1 cellular context compared by ENCODE assay signal in the genomic region with DNA sequence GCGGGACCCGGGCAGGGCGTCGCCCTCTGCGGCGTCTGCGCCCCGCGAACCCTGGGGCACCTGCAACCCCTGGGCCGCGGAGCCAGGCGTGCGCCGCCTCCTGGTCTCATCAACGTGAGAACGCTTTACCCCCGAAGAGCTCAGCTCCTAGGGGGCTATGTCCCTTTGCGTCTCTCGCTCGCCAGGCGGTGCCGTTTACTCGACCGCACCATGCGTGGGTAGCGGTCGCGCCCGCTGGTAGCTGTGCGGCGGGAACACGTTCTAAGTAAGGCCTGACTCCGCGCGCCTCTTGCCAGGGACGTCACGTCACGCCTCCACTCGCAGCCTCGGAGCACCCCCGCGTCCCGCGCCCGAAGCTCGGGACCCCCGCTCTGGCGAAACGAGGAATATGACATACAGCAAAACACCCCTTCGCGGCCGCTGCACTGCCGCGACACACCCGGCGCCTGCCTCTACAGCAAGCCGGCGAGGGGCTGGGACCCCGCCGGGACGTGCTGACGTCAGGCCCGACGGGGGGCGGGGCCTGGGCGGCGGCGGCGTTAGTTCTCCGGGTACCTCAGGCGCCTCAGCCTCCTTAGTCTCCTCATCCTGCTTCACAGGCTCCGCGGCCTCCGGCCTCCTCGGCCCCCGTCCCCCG.
TF ChIP-seq lines count a peak whose summit lies in the region.

A gene with protein sequence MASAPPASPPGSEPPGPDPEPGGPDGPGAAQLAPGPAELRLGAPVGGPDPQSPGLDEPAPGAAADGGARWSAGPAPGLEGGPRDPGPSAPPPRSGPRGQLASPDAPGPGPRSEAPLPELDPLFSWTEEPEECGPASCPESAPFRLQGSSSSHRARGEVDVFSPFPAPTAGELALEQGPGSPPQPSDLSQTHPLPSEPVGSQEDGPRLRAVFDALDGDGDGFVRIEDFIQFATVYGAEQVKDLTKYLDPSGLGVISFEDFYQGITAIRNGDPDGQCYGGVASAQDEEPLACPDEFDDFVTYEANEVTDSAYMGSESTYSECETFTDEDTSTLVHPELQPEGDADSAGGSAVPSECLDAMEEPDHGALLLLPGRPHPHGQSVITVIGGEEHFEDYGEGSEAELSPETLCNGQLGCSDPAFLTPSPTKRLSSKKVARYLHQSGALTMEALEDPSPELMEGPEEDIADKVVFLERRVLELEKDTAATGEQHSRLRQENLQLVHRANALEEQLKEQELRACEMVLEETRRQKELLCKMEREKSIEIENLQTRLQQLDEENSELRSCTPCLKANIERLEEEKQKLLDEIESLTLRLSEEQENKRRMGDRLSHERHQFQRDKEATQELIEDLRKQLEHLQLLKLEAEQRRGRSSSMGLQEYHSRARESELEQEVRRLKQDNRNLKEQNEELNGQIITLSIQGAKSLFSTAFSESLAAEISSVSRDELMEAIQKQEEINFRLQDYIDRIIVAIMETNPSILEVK (plus strand): TSS at position 568 of the 637 bp plus-strand sequence. CDS start 358 bp downstream, outside the sequence.

TF ChIP-seq in HepG2, 621 proteins besides CTCF, POLR2A, EP300 and RAD21 (continued from another document and continues in another):
- TF ChIP-seq, protein P1, sequence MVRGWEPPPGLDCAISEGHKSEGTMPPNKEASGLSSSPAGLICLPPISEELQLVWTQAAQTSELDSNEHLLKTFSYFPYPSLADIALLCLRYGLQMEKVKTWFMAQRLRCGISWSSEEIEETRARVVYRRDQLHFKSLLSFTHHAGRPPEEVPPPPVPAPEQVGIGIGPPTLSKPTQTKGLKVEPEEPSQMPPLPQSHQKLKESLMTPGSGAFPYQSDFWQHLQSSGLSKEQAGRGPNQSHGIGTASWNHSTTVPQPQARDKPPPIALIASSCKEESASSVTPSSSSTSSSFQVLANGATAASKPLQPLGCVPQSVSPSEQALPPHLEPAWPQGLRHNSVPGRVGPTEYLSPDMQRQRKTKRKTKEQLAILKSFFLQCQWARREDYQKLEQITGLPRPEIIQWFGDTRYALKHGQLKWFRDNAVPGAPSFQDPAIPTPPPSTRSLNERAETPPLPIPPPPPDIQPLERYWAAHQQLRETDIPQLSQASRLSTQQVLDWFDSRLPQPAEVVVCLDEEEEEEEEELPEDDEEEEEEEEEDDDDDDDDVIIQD (CRISPR knock-in tag; IDR thresholded peaks at IDR 0.05; ENCODE audit: low read depth) = no peak
- TF ChIP-seq CENPX (CRISPR knock-in tag; IDR thresholded peaks at IDR 0.05) = no peak
- TF ChIP-seq, protein P2, sequence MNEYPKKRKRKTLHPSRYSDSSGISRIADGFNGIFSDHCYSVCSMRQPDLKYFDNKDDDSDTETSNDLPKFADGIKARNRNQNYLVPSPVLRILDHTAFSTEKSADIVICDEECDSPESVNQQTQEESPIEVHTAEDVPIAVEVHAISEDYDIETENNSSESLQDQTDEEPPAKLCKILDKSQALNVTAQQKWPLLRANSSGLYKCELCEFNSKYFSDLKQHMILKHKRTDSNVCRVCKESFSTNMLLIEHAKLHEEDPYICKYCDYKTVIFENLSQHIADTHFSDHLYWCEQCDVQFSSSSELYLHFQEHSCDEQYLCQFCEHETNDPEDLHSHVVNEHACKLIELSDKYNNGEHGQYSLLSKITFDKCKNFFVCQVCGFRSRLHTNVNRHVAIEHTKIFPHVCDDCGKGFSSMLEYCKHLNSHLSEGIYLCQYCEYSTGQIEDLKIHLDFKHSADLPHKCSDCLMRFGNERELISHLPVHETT (CRISPR knock-in tag; conservative IDR thresholded peaks at IDR 0.05) = peak; percentile 34; the same call in 1 of the 2 replicates
- TF ChIP-seq YEATS4 (CRISPR knock-in tag; IDR thresholded peaks at IDR 0.05; ENCODE audit: borderline replicate concordance) = peak; percentile 77
- no peak for TF ChIP-seq NR3C1 (CRISPR knock-in tag; IDR thresholded peaks at IDR 0.05)
- no peak for TF ChIP-seq ZNF326 (CRISPR knock-in tag; IDR thresholded peaks at IDR 0.05; ENCODE audit: borderline replicate concordance)
- no peak for TF ChIP-seq FOSL1 (CRISPR knock-in tag; IDR thresholded peaks at IDR 0.05; ENCODE audit: borderline replicate concordance)
- TF ChIP-seq, protein P3, sequence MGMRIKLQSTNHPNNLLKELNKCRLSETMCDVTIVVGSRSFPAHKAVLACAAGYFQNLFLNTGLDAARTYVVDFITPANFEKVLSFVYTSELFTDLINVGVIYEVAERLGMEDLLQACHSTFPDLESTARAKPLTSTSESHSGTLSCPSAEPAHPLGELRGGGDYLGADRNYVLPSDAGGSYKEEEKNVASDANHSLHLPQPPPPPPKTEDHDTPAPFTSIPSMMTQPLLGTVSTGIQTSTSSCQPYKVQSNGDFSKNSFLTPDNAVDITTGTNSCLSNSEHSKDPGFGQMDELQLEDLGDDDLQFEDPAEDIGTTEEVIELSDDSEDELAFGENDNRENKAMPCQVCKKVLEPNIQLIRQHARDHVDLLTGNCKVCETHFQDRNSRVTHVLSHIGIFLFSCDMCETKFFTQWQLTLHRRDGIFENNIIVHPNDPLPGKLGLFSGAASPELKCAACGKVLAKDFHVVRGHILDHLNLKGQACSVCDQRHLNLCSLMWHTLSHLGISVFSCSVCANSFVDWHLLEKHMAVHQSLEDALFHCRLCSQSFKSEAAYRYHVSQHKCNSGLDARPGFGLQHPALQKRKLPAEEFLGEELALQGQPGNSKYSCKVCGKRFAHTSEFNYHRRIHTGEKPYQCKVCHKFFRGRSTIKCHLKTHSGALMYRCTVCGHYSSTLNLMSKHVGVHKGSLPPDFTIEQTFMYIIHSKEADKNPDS (CRISPR knock-in tag; IDR thresholded peaks at IDR 0.05) = peak; percentile 87; the same call in 1 of the 2 replicates
- TF ChIP-seq, protein P4, sequence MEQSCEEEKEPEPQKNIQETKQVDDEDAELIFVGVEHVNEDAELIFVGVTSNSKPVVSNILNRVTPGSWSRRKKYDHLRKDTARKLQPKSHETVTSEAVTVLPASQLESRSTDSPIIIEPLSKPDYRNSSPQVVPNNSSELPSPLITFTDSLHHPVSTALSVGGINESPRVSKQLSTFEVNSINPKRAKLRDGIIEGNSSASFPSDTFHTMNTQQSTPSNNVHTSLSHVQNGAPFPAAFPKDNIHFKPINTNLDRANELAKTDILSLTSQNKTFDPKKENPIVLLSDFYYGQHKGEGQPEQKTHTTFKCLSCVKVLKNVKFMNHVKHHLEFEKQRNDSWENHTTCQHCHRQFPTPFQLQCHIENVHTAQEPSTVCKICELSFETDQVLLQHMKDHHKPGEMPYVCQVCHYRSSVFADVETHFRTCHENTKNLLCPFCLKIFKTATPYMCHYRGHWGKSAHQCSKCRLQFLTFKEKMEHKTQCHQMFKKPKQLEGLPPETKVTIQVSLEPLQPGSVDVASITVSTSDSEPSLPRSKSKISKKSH (CRISPR knock-in tag; IDR thresholded peaks at IDR 0.05; ENCODE audit: borderline replicate concordance) = no peak; the same call in 1 of the 2 replicates
- TF ChIP-seq, protein P5, sequence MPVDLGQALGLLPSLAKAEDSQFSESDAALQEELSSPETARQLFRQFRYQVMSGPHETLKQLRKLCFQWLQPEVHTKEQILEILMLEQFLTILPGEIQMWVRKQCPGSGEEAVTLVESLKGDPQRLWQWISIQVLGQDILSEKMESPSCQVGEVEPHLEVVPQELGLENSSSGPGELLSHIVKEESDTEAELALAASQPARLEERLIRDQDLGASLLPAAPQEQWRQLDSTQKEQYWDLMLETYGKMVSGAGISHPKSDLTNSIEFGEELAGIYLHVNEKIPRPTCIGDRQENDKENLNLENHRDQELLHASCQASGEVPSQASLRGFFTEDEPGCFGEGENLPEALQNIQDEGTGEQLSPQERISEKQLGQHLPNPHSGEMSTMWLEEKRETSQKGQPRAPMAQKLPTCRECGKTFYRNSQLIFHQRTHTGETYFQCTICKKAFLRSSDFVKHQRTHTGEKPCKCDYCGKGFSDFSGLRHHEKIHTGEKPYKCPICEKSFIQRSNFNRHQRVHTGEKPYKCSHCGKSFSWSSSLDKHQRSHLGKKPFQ (CRISPR knock-in tag; IDR thresholded peaks at IDR 0.05; ENCODE audit: insufficient replicate concordance) = peak; percentile 53
- TF ChIP-seq, protein P6, sequence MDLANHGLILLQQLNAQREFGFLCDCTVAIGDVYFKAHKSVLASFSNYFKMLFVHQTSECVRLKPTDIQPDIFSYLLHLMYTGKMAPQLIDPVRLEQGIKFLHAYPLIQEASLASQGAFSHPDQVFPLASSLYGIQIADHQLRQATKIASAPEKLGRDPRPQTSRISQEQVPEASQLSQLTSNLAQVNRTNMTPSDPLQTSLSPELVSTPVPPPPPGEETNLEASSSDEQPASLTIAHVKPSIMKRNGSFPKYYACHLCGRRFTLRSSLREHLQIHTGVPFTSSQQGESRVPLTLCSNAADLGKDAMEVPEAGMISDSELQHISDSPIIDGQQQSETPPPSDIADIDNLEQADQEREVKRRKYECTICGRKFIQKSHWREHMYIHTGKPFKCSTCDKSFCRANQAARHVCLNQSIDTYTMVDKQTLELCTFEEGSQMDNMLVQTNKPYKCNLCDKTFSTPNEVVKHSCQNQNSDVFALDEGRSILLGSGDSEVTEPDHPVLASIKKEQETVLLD (CRISPR knock-in tag; IDR thresholded peaks at IDR 0.05; ENCODE audit: low read depth) = no peak; the same call in 1 of the 2 replicates
- TF ChIP-seq, protein P7, sequence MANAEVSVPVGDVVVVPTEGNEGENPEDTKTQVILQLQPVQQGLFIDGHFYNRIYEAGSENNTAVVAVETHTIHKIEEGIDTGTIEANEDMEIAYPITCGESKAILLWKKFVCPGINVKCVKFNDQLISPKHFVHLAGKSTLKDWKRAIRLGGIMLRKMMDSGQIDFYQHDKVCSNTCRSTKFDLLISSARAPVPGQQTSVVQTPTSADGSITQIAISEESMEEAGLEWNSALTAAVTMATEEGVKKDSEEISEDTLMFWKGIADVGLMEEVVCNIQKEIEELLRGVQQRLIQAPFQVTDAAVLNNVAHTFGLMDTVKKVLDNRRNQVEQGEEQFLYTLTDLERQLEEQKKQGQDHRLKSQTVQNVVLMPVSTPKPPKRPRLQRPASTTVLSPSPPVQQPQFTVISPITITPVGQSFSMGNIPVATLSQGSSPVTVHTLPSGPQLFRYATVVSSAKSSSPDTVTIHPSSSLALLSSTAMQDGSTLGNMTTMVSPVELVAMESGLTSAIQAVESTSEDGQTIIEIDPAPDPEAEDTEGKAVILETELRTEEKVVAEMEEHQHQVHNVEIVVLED (CRISPR knock-in tag; IDR thresholded peaks at IDR 0.05; ENCODE audit: borderline replicate concordance) = peak; percentile 94
- 0 out of 2 replicates have a peak, but pooled peaks have one; percentile 76 for TF ChIP-seq ZNF615 (CRISPR knock-in tag; IDR thresholded peaks at IDR 0.05; ENCODE audit: borderline replicate concordance)
- peak; percentile 93 for TF ChIP-seq KDM5B (CRISPR knock-in tag; IDR thresholded peaks at IDR 0.05; ENCODE audit: borderline replicate concordance)
- TF ChIP-seq ZNF749 (CRISPR knock-in tag; IDR thresholded peaks at IDR 0.05; ENCODE audit: borderline replicate concordance) = no peak; the same call in 1 of the 2 replicates
- TF ChIP-seq, protein P8, sequence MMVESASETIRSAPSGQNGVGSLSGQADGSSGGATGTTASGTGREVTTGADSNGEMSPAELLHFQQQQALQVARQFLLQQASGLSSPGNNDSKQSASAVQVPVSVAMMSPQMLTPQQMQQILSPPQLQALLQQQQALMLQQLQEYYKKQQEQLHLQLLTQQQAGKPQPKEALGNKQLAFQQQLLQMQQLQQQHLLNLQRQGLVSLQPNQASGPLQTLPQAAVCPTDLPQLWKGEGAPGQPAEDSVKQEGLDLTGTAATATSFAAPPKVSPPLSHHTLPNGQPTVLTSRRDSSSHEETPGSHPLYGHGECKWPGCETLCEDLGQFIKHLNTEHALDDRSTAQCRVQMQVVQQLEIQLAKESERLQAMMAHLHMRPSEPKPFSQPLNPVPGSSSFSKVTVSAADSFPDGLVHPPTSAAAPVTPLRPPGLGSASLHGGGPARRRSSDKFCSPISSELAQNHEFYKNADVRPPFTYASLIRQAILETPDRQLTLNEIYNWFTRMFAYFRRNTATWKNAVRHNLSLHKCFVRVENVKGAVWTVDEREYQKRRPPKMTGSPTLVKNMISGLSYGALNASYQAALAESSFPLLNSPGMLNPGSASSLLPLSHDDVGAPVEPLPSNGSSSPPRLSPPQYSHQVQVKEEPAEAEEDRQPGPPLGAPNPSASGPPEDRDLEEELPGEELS (CRISPR knock-in tag; IDR thresholded peaks at IDR 0.05) = peak; percentile 44; the same call in 1 of the 2 replicates
- peak; percentile 53; the same call in 1 of the 2 replicates for TF ChIP-seq ZFP82 (CRISPR knock-in tag; IDR thresholded peaks at IDR 0.05; ENCODE audit: borderline replicate concordance)
- no peak for TF ChIP-seq ZNF251 (CRISPR knock-in tag; IDR thresholded peaks at IDR 0.05)
- TF ChIP-seq ZNF337 (CRISPR knock-in tag; IDR thresholded peaks at IDR 0.05; ENCODE audit: borderline replicate concordance, low read depth) = peak; percentile 29; the same call in 1 of the 2 replicates
- TF ChIP-seq ZNF260 (CRISPR knock-in tag; IDR thresholded peaks at IDR 0.05; ENCODE audit: borderline replicate concordance, low read depth) = no peak
- TF ChIP-seq, protein P9, sequence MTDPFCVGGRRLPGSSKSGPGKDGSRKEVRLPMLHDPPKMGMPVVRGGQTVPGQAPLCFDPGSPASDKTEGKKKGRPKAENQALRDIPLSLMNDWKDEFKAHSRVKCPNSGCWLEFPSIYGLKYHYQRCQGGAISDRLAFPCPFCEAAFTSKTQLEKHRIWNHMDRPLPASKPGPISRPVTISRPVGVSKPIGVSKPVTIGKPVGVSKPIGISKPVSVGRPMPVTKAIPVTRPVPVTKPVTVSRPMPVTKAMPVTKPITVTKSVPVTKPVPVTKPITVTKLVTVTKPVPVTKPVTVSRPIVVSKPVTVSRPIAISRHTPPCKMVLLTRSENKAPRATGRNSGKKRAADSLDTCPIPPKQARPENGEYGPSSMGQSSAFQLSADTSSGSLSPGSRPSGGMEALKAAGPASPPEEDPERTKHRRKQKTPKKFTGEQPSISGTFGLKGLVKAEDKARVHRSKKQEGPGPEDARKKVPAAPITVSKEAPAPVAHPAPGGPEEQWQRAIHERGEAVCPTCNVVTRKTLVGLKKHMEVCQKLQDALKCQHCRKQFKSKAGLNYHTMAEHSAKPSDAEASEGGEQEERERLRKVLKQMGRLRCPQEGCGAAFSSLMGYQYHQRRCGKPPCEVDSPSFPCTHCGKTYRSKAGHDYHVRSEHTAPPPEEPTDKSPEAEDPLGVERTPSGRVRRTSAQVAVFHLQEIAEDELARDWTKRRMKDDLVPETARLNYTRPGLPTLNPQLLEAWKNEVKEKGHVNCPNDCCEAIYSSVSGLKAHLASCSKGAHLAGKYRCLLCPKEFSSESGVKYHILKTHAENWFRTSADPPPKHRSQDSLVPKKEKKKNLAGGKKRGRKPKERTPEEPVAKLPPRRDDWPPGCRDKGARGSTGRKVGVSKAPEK (CRISPR knock-in tag; IDR thresholded peaks at IDR 0.05; ENCODE audit: borderline replicate concordance) = no peak; the same call in 1 of the 2 replicates
